Comparison of ENCODE assay signal across 1 cellular context in genomic region chr9:105251133-105251532, GRCh38.
A peak's percentile ranks its signal among the peaks of the same experiment; 100 is the strongest.
TF ChIP-seq lines count a peak whose summit lies in the region.

No MANE protein-coding gene starts in this region.

TF ChIP-seq in HepG2, 621 proteins besides CTCF, POLR2A, EP300 and RAD21:
- 0 out of 2 replicates have a peak, but pooled peaks have one; percentile 7 for TF ChIP-seq TBX2 (CRISPR knock-in tag; IDR thresholded peaks at IDR 0.05; ENCODE audit: borderline replicate concordance)
- 0 out of 2 replicates have a peak, but pooled peaks have one; percentile 17 for TF ChIP-seq DMAP1 (CRISPR knock-in tag; IDR thresholded peaks at IDR 0.05)
- no peak for TF ChIP-seq SOX6 (IDR thresholded peaks at IDR 0.05)
- TF ChIP-seq SOX6 (CRISPR knock-in tag; IDR thresholded peaks at IDR 0.05): 0 out of 2 replicates have a peak, but pooled peaks have one; percentile 10
- TF ChIP-seq JUND (CRISPR knock-in tag; IDR thresholded peaks at IDR 0.05): no peak
- TF ChIP-seq ZNF556 (CRISPR knock-in tag; IDR thresholded peaks at IDR 0.05; ENCODE audit: borderline replicate concordance): peak; percentile 15; the same call in 1 of the 2 replicates
- no peak for TF ChIP-seq ZNF333 (CRISPR knock-in tag; IDR thresholded peaks at IDR 0.05; ENCODE audit: borderline replicate concordance)
